Comparison of ENCODE assay signal across 18 cellular contexts in the genomic region with DNA sequence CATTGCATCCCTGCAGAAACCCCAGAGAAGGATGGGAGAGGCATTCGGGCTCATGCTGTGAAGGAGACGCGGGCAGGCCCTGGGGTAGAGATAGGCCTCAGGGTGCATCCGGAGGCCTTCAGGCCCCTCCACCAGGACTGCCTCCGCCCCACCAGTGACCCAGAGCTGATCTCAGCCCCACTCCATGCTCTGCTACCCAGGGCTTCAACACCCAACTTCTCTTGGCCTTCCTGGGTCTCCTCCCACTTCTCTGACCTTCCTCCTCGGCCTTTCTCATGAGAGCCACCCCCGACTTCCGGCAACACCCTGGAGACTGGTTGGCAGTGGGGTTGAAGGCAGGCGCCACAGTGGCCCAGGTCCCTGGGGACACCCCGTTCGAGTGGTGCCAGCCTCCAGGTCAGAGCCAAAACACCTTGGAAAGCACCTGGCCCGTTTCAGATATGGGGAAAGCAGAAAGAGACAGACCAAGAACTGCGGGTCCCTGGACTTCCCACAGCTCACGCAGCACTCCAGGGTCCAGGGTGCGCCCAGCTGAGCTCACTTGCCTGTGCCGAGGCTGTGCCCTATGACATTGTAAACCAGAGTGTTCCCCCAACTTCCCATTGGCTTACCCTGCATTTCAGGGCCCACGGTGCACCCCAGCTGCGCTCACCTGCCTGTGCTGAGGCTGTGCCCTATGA.
DNase-seq lines count a peak whose midpoint lies in the region; ATAC-seq, FAIRE-seq and TF ChIP-seq lines count a peak whose summit lies in the region.
"Had no signal": no experiment of that assay in that cellular context is flagged by ENCODE, and none has a peak within 500 bp of the region (broad histone marks: within the 10 kb centered on the region; RNA-seq: fewer than 3 reads in every experiment).

No MANE protein-coding gene starts in this region.

- H3K18ac ChIP-seq in trophoblast cell (ENCODE audit: low read length), result no peak overlapping the region

- no peak overlapping the region for H3K4me2 ChIP-seq in trophoblast cell (ENCODE audit: low read length)

- H2AFZ ChIP-seq in trophoblast cell (ENCODE audit: insufficient read depth, low read length, poor library complexity), result no peak overlapping the region
- H2AFZ ChIP-seq: GM23248 had no signal

- no peak overlapping the region for H4K8ac ChIP-seq in trophoblast cell (ENCODE audit: low read depth, low read length)

- no peaks in the 10 kb centered on the region for H3K36me3 ChIP-seq in kidney (ENCODE audit: control insufficient read depth in 1 of 2, insufficient read depth in 2 of 2, low read length in 2 of 2)
- H3K36me3 ChIP-seq in trophoblast cell (ENCODE audit: control insufficient read depth in 1 of 2, insufficient read depth in 2 of 2, low read length in 2 of 2), result no peaks in the 10 kb centered on the region
- H3K36me3 ChIP-seq in H7 (replicated peaks; ENCODE audit: control insufficient read depth, insufficient read depth, low read length), result no peaks in the 10 kb centered on the region

- no peak overlapping the region for H2AK5ac ChIP-seq in trophoblast cell (ENCODE audit: low read length)

- no peak for FAIRE-seq in kidney (lab: Jason Lieb, UNC)
- FAIRE-seq: A204.1, D721Med, G401.6, GM12891 had no signal

- TF ChIP-seq CTCF in kidney (IDR thresholded peaks at IDR 0.05; ENCODE audit: borderline replicate concordance, extremely low read depth, insufficient read depth), result no peak

- H3K14ac ChIP-seq in trophoblast cell (ENCODE audit: low read length), result peak overlapping the region; percentile 8

- H3K4me1 ChIP-seq in right cardiac atrium (ENCODE audit: control insufficient read depth, insufficient read depth, low read length) (no peaks in the 10 kb centered on the region), kidney (ENCODE audit: control insufficient read depth in 1 of 2, insufficient read depth in 1 of 2, low read depth in 1 of 2, low read length in 2 of 2) (no peaks in the 10 kb centered on the region), trophoblast cell (ENCODE audit: control insufficient read depth in 1 of 2, insufficient read depth in 2 of 2, low read length in 2 of 2) (peaks cover 10 to 14% of the 10 kb centered on the region in 2 experiments)

- H4K12ac ChIP-seq in trophoblast cell (ENCODE audit: low read depth, low read length), result no peak overlapping the region

- WGBS in right cardiac atrium, result 94% methylated on average over 18 of the region's 18 CpGs
- no CpG with 5 or more reads among the region's 18 CpGs for WGBS in trophoblast cell (ENCODE audit: extremely low coverage, insufficient coverage, insufficient read length)

- H2BK120ac ChIP-seq in trophoblast cell (ENCODE audit: insufficient read depth, low read length, poor library complexity), result no peak overlapping the region

- H3K27me3 ChIP-seq in right cardiac atrium (ENCODE audit: control insufficient read depth, insufficient read depth), result no peaks in the 10 kb centered on the region
- H3K27me3 ChIP-seq in trophoblast cell (ENCODE audit: insufficient read depth, low read length), result no peaks in the 10 kb centered on the region
- no peaks in the 10 kb centered on the region for H3K27me3 ChIP-seq in H7 (ENCODE audit: control insufficient read depth, insufficient read depth, low read length)

- H3K27ac ChIP-seq in right cardiac atrium (ENCODE audit: low read length) (no peak overlapping the region), kidney (ENCODE audit: low read depth in 2 of 2, low read length in 2 of 2) (no peak overlapping the region), trophoblast cell (ENCODE audit: low read depth, low read length) (no peak overlapping the region)
- H3K27ac ChIP-seq: GM23248 had no signal

- no peak overlapping the region for H3K23ac ChIP-seq in trophoblast cell (ENCODE audit: low read length)

- intact Hi-C loops in cardiac septum (cut with DNase I) (no loop called here), right cardiac atrium (cut with DNase I) (no loop called here), kidney (cut with DNase I) (no loop called here)

- peak overlapping the region; percentile 24 for H2BK12ac ChIP-seq in trophoblast cell (ENCODE audit: low read length)

- no peak for ATAC-seq in right cardiac atrium
- ATAC-seq in HG03175 (IDR thresholded peaks at IDR 0.05; ENCODE audit: unreplicated experiment), result no peak
- ATAC-seq: CD8-positive, alpha-beta T cell had no signal

- H3K9me3 ChIP-seq in right cardiac atrium (ENCODE audit: control insufficient read depth, low read length) (no peaks in the 10 kb centered on the region), kidney (ENCODE audit: control insufficient read depth in 1 of 2, low read length in 2 of 2) (no peaks in the 10 kb centered on the region), trophoblast cell (ENCODE audit: insufficient read depth, low read depth, low read length) (peaks cover 2% of the 10 kb centered on the region)

- peaks cover 3% of the 10 kb centered on the region for H3K79me1 ChIP-seq in trophoblast cell (ENCODE audit: low read length)

- no peaks in the 10 kb centered on the region for H3K79me2 ChIP-seq in trophoblast cell (ENCODE audit: control insufficient read depth, insufficient read depth, low read length, poor library complexity)

- H4K91ac ChIP-seq in trophoblast cell (ENCODE audit: low read depth, low read length), result no peak overlapping the region

- no peak overlapping the region for H3K4me3 ChIP-seq in right cardiac atrium (ENCODE audit: low read length)
- H3K4me3 ChIP-seq in kidney (ENCODE audit: low read length in 2 of 2), result no peak overlapping the region
- H3K4me3 ChIP-seq in trophoblast cell (ENCODE audit: low read depth, low read length), result no peak overlapping the region
- H3K4me3 ChIP-seq in H7 (ENCODE audit: insufficient read depth, low read depth, low read length), result no peak overlapping the region
- H3K4me3 ChIP-seq: GM23248 had no signal

- no peak overlapping the region for H3K4ac ChIP-seq in trophoblast cell (ENCODE audit: low read depth, low read length)

- no peak overlapping the region for H3K9ac ChIP-seq in kidney (ENCODE audit: low read length in 2 of 2)
- H3K9ac ChIP-seq in trophoblast cell (ENCODE audit: low read length), result no peak overlapping the region
- H3K9ac ChIP-seq: GM23248 had no signal

- DNase-seq in cardiac septum (ENCODE audit: low spot score), result peak; percentile 54
- DNase-seq in right cardiac atrium, result no peak
- DNase-seq in kidney, result peak; percentile 45
- no peak for DNase-seq in trophoblast cell
- no peak for DNase-seq in H7
- DNase-seq in NCI-H748 treated with DMSO at 0.1 percent for 48 hours (lab: John Stamatoyannopoulos, UW), result no peak
- DNase-seq: CD8-positive, alpha-beta T cell; COR-L47; DMS153; DMS79 treated with DMSO at 0.1 percent for 48 hours; EL; GM23248; H9 had no signal

- no peak overlapping the region for H2BK5ac ChIP-seq in trophoblast cell (ENCODE audit: low read depth, low read length, poor library complexity)

Comparison
In these comparisons a context has a peak if more than half of its experiments do, and no peak if none do; other contexts are left out.
1. DNase-seq: peak in cardiac septum (single experiment) and kidney (single experiment); none in right cardiac atrium (0 of 3), trophoblast cell (0 of 2), H7 (single experiment) and NCI-H748 treated with DMSO at 0.1 percent for 48 hours (single experiment).